1 cellular context compared by ENCODE assay signal in the genomic region with DNA sequence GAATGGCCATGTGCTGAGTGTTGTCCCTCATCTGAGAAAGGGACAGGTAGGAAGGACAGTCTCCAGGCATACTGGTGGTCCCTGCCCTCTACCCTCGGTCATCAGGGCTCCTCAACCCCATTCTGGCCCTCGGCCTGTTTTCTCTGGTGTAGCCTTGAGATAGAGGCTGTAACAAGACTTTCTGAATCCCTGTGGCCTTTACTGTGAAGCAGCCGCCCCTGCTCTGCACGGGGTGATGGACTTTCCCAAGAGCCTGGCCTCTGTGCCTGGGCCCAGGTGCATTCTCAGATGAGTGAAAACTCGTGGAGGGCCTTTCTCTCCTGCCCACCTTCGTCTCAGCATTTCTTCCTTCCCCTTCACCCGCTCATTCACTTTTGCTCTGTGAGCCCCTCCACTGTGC.
TF ChIP-seq lines count a peak whose summit lies in the region.

No MANE protein-coding gene starts in this region.

TF ChIP-seq in K562, 482 proteins besides CTCF, POLR2A, EP300 and RAD21:
- TF ChIP-seq, protein P1, sequence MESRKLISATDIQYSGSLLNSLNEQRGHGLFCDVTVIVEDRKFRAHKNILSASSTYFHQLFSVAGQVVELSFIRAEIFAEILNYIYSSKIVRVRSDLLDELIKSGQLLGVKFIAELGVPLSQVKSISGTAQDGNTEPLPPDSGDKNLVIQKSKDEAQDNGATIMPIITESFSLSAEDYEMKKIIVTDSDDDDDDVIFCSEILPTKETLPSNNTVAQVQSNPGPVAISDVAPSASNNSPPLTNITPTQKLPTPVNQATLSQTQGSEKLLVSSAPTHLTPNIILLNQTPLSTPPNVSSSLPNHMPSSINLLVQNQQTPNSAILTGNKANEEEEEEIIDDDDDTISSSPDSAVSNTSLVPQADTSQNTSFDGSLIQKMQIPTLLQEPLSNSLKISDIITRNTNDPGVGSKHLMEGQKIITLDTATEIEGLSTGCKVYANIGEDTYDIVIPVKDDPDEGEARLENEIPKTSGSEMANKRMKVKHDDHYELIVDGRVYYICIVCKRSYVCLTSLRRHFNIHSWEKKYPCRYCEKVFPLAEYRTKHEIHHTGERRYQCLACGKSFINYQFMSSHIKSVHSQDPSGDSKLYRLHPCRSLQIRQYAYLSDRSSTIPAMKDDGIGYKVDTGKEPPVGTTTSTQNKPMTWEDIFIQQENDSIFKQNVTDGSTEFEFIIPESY (CRISPR knock-in tag; IDR thresholded peaks at IDR 0.05) = no peak
- TF ChIP-seq PRDM10 (IDR thresholded peaks at IDR 0.05; ENCODE audit: partially characterized antibody) = peak; percentile 81
